1 cellular context compared by ENCODE assay signal in genomic region chr10:34598972-34599371, GRCh38.
TF ChIP-seq lines count a peak whose summit lies in the region.

No MANE protein-coding gene starts in this region.

TF ChIP-seq in HEK293, 187 proteins besides CTCF, POLR2A, EP300 and RAD21 (continued from another document):
- TF ChIP-seq ZNF148 (tag by site-specific recombination; IDR thresholded peaks at IDR 0.05; ENCODE audit: borderline replicate concordance) = no peak
- TF ChIP-seq ZNF600 (tag by site-specific recombination; IDR thresholded peaks at IDR 0.05) = peak; percentile 75
- 0 out of 2 replicates have a peak, but pooled peaks have one; percentile 23 for TF ChIP-seq PATZ1 (tag by site-specific recombination; IDR thresholded peaks at IDR 0.05)
- peak; percentile 60 for TF ChIP-seq ZNF629 (tag by site-specific recombination; IDR thresholded peaks at IDR 0.05)
